17 cellular contexts compared by ENCODE assay signal in genomic region chr6:113291751-113292445, GRCh38.
A peak's percentile ranks its signal among the peaks of the same experiment; 100 is the strongest.
DNase-seq lines count a peak whose midpoint lies in the region; ATAC-seq and TF ChIP-seq lines count a peak whose summit lies in the region.
"Had no signal": no experiment of that assay in that cellular context is flagged by ENCODE, and none has a peak within 500 bp of the region (broad histone marks: within the 10 kb centered on the region; RNA-seq: fewer than 3 reads in every experiment).

No MANE protein-coding gene starts in this region.

- no peaks in the 10 kb centered on the region for H3K36me3 ChIP-seq in osteoblast (ENCODE audit: insufficient read depth, low read length)
- H3K36me3 ChIP-seq: adrenal gland, sigmoid colon, SJCRH30 had no signal

- no peaks in the 10 kb centered on the region for H4K20me1 ChIP-seq in osteoblast (ENCODE audit: insufficient read depth, low read length)

- H3K4me3 ChIP-seq in astrocyte of the cerebellum (ENCODE audit: low read depth, low read length): no peak overlapping the region
- no peak overlapping the region for H3K4me3 ChIP-seq in osteoblast (ENCODE audit: insufficient read depth, low read length)
- H3K4me3 ChIP-seq: adrenal gland, sigmoid colon, SJCRH30, testis had no signal

- no peaks in the 10 kb centered on the region for H3K9me3 ChIP-seq in osteoblast (ENCODE audit: low read depth, low read length)
- H3K9me3 ChIP-seq: adrenal gland, sigmoid colon, SJCRH30, testis had no signal

- peak overlapping the region; percentile 32 for H3K4me2 ChIP-seq in osteoblast (ENCODE audit: insufficient read depth, low read length)

- no peaks in the 10 kb centered on the region for H3K79me2 ChIP-seq in osteoblast (ENCODE audit: insufficient read depth, low read length)

- in situ Hi-C loops in G401 (cut with HindIII; ENCODE audit: low sequenced_read_pairs) (no loop called here), astrocyte of the cerebellum (cut with HindIII; ENCODE audit: low sequenced_read_pairs) (no loop called here), ACHN (cut with HindIII; ENCODE audit: low pct_ligation_motif_present, low pct_unique_long_range_greater_than_20kb, low sequenced_read_pairs) (no loop called here)

- ATAC-seq in HG02885 (IDR thresholded peaks at IDR 0.05; ENCODE audit: poor library complexity, unreplicated experiment): no peak
- ATAC-seq: activated CD4-positive, CD25-positive, alpha-beta regulatory T cell treated with anti-CD3 and anti-CD28 coated beads, Interleukin-2, amount 50 U/mL, for 24 hours; activated T-helper 17 cell treated with anti-CD3 and anti-CD28 coated beads, Interleukin-2, amount 50 U/mL, for 72 hours had no signal

- H3K27me3 ChIP-seq in osteoblast (ENCODE audit: insufficient read depth, low read length): no peaks in the 10 kb centered on the region
- H3K27me3 ChIP-seq: adrenal gland, sigmoid colon, SJCRH30, testis had no signal

- TF ChIP-seq CTCF in astrocyte of the cerebellum (IDR thresholded peaks at IDR 0.05; ENCODE audit: low read depth, low read length, missing control alignments) (no peak), osteoblast (IDR thresholded peaks at IDR 0.05; ENCODE audit: extremely low read depth, low read depth, low read length) (no peak)

- H2AFZ ChIP-seq in osteoblast (ENCODE audit: low read length): no peak overlapping the region

- peak; percentile 24 for DNase-seq in G401 (ENCODE audit: low spot score)
- DNase-seq in astrocyte of the cerebellum (ENCODE audit: low read depth): peak; percentile 61
- peak; percentile 26 for DNase-seq in fibroblast of the conjunctiva (ENCODE audit: low read depth)
- DNase-seq in osteoblast (ENCODE audit: insufficient read length, low spot score, missing footprints): no peak
- no peak for DNase-seq in ACHN
- no peak for DNase-seq in iPS-NIHi11 (ENCODE audit: low spot score)
- no peak for DNase-seq in foreskin melanocyte
- DNase-seq: adrenal gland; NCI-H1930; NCI-H524 treated with DMSO at 0.1 percent for 48 hours; sigmoid colon; stimulated activated CD4-positive, alpha-beta T cell treated with anti-CD3 and anti-CD28 coated beads, Interleukin-2, amount 100 ng/mL, for 48 hours; testis had no signal

- H3K4me1 ChIP-seq in osteoblast (ENCODE audit: insufficient read depth, low read length): peaks cover 30% of the 10 kb centered on the region
- H3K4me1 ChIP-seq: adrenal gland, SJCRH30, testis had no signal

- H3K27ac ChIP-seq in osteoblast (ENCODE audit: low read depth, low read length): peak overlapping the region; percentile 27
- H3K27ac ChIP-seq: adrenal gland, sigmoid colon, SJCRH30, testis had no signal

Comparison
In these comparisons a context has a peak if more than half of its experiments do, and no peak if none do; other contexts are left out.
1. DNase-seq: peak in G401 (single experiment), astrocyte of the cerebellum (single experiment) and fibroblast of the conjunctiva (single experiment); none in osteoblast (single experiment), ACHN (single experiment), iPS-NIHi11 (single experiment) and foreskin melanocyte (single experiment).